ENCODE assay signal across 27 cellular contexts in the genomic region with DNA sequence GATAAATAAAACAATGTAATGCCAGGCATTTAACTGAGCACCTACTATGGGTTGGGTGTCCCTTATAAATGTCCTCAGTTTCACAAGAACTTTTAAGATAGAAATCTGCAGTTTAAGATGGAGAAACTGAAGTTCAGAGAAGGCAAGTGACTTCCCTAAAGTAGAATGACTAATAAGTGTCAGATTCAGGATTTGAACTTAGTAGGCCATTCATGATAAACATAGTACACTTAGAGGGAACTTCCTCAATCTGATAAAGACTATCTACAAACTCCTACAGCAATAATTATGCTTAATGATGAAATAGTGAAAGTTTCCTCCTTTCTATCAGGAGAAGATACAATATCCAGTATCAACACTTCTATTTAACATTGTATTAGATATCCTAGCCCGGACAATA. TPM values are rescaled to one million over a fixed set of nuclear protein-coding genes. Genes with fewer than 3 reads are reported as not detected.
"Had no signal": no experiment of that assay in that cellular context is flagged by ENCODE, and none has a peak within 500 bp of the region (broad histone marks: within the 10 kb centered on the region; RNA-seq: fewer than 3 reads in every experiment).

No MANE protein-coding gene starts in this region.

- ATAC-seq: heart right ventricle; left cardiac atrium; right cardiac atrium; stimulated activated effector memory CD8-positive, alpha-beta T cell treated with anti-CD3 and anti-CD28 coated beads, Interleukin-12 subunit alpha, Interleukin-12 subunit beta, amount 100 ng/mL, for 72 hours; stimulated activated naive CD8-positive, alpha-beta T cell treated with anti-CD3 and anti-CD28 coated beads, Interleukin-15, amount 100 ng/mL, for 72 hours; WTC11 had no signal

- H3K4me3 ChIP-seq: adrenal gland, ascending aorta, heart right ventricle, skin epidermis, tibial nerve had no signal

- DNase-seq: activated CD8-positive, alpha-beta memory T cell treated with anti-CD3 and anti-CD28 coated beads, Interleukin-2, amount 50 U/mL, for 4 hours; activated naive CD4-positive, alpha-beta T cell; activated T-cell treated with anti-CD3 and anti-CD28 coated beads, Interleukin-2, amount 50 U/mL, for 24 hours; adrenal gland; brain microvascular endothelial cell; caudate nucleus; effector CD8-positive, alpha-beta T cell; erythroblast; foreskin fibroblast; heart right ventricle; islet precursor cell; left cardiac atrium; nucleus accumbens; right cardiac atrium; stimulated activated CD4-positive, alpha-beta T cell treated with anti-CD3 and anti-CD28 coated beads, Interleukin-1b, Interleukin-23, amount 100 ng/mL, for 48 hours; stimulated activated naive CD8-positive, alpha-beta T cell treated with anti-CD3 and anti-CD28 coated beads, Interleukin-15, amount 100 ng/mL, for 72 hours had no signal

- H3K27ac ChIP-seq: adrenal gland, ascending aorta, brain microvascular endothelial cell, heart right ventricle, parathyroid adenoma, skin epidermis, tibial nerve had no signal

- H3K36me3 ChIP-seq: adrenal gland, ascending aorta, brain microvascular endothelial cell, heart right ventricle, tibial nerve had no signal

- H3K4me1 ChIP-seq: adrenal gland, parathyroid adenoma had no signal

- H3K9me3 ChIP-seq: adrenal gland, ascending aorta, heart right ventricle had no signal

RNA-seq across cellular contexts. Expression of a gene that starts 43.9 kb away (rescaled TPM):
- total RNA-seq: activated T-helper 2 cell treated with anti-CD3 and anti-CD28 coated beads, Interferon-gamma antibody, Interleukin-2, Interleukin-4, amounts not matched to agents 10 μg/mL and 5 μg/mL and 100 μg/mL, durations not matched to agents 14 hours and 24 hours and 36 hours; adrenal gland; ascending aorta; fibroblast of lung; heart right ventricle; left cardiac atrium; lower leg skin; mononuclear cell; pulmonary artery endothelial cell; right cardiac atrium; tibial nerve; WTC11 had no signal
